In genomic region chr17:385195-385835, GRCh38 we compare ENCODE assay signal across 8 cellular contexts. TPM values are rescaled to one million over a fixed set of nuclear protein-coding genes. Genes with fewer than 3 reads are reported as not detected.
DNase-seq lines count a peak whose midpoint lies in the region; ATAC-seq and TF ChIP-seq lines count a peak whose summit lies in the region.

No MANE protein-coding gene starts in this region.

- no peaks in the 10 kb centered on the region for H3K4me1 ChIP-seq in OCI-LY3 (ENCODE audit: low read length)
- H3K4me1 ChIP-seq in subcutaneous abdominal adipose tissue (ENCODE audit: control insufficient read depth in 5 of 5, insufficient read depth in 5 of 5, low read length in 5 of 5): peaks cover 0 to 38% (median 34%) of the 10 kb centered on the region in 5 donors

- peak overlapping the region; percentile 67 for H3K4me2 ChIP-seq in OCI-LY3 (ENCODE audit: low read length)

- H3K9me3 ChIP-seq in OCI-LY3 (ENCODE audit: insufficient read depth, low read length) (no peaks in the 10 kb centered on the region), subcutaneous abdominal adipose tissue (ENCODE audit: control insufficient read depth in 5 of 5, low read length in 5 of 5) (no peaks in the 10 kb centered on the region)

- peaks cover 5% of the 10 kb centered on the region for H3K27me3 Mint-ChIP-seq in brain

- H3K27me3 ChIP-seq in GM06990 (replicated peaks; ENCODE audit: control insufficient read depth, insufficient read depth, low read length): no peaks in the 10 kb centered on the region; the same call in 1 of the 2 replicates
- no peaks in the 10 kb centered on the region for H3K27me3 ChIP-seq in OCI-LY3 (ENCODE audit: low read depth, low read length)
- H3K27me3 ChIP-seq in subcutaneous abdominal adipose tissue (ENCODE audit: control insufficient read depth in 5 of 5, insufficient read depth in 4 of 5, low read length in 5 of 5): no peaks in the 10 kb centered on the region
- peaks cover 5% of the 10 kb centered on the region for H3K27me3 ChIP-seq in brain microvascular endothelial cell (replicated peaks)

- H3K79me2 ChIP-seq in OCI-LY3 (ENCODE audit: low read length): no peaks in the 10 kb centered on the region

- H3K27ac ChIP-seq in OCI-LY3 (ENCODE audit: low read length): no peak overlapping the region
- H3K27ac ChIP-seq in subcutaneous abdominal adipose tissue (ENCODE audit: low read depth, low read length): peak overlapping the region; percentile 30
- H3K27ac ChIP-seq in brain microvascular endothelial cell: no peak overlapping the region

- no peaks in the 10 kb centered on the region for H3K36me3 Mint-ChIP-seq in brain

- no peaks in the 10 kb centered on the region for H4K20me1 ChIP-seq in OCI-LY3 (ENCODE audit: insufficient read depth, low read length)

- H3K9ac ChIP-seq in OCI-LY3 (ENCODE audit: low read length) (no peak overlapping the region), subcutaneous abdominal adipose tissue (ENCODE audit: low read length in 5 of 5) (peak overlapping the region in 4 of 5 donors; percentile 32 to 73 (median 66))

- H3K9me3 Mint-ChIP-seq in brain: peaks cover 0 to 7% (median 0%) of the 10 kb centered on the region in 5 experiments

- H3K4me3 Mint-ChIP-seq in brain: peak overlapping the region in 3 of 5 experiments; percentile 30 to 63 (median 51)

- intact Hi-C loops in left colon (cut with DNase I, micrococcal nuclease): no loop called here

- H3K36me3 ChIP-seq in GM06990 (ENCODE audit: control insufficient read depth, insufficient read depth, low read length): no peaks in the 10 kb centered on the region
- no peaks in the 10 kb centered on the region for H3K36me3 ChIP-seq in OCI-LY3 (replicated peaks; ENCODE audit: low read depth, low read length)
- no peaks in the 10 kb centered on the region for H3K36me3 ChIP-seq in subcutaneous abdominal adipose tissue (ENCODE audit: control insufficient read depth in 5 of 5, insufficient read depth in 5 of 5, low read length in 5 of 5)
- no peaks in the 10 kb centered on the region for H3K36me3 ChIP-seq in brain microvascular endothelial cell (replicated peaks)

- ATAC-seq in left colon: peak; percentile 65

- in situ Hi-C loops in brain microvascular endothelial cell (cut with HindIII; ENCODE audit: low pct_ligation_motif_present, low sequenced_read_pairs): no loop called here

- H3K4me3 ChIP-seq in GM06990 (replicated peaks; ENCODE audit: low read depth, low read length): peak overlapping the region; percentile 44
- peak overlapping the region; percentile 73 for H3K4me3 ChIP-seq in OCI-LY3 (ENCODE audit: low read length)
- peak overlapping the region in 4 of 5 donors; percentile 30 to 68 (median 52) for H3K4me3 ChIP-seq in subcutaneous abdominal adipose tissue (ENCODE audit: low read depth in 1 of 5, low read length in 5 of 5)
- no peak overlapping the region for H3K4me3 ChIP-seq in brain microvascular endothelial cell (ENCODE audit: low read depth, low read length)

- DNase-seq in GM06990 (ENCODE audit: extremely low read depth, insufficient read length) (no peak), left colon (peak in 1 of 2 donors; percentile 50), NCI-H526 treated with DMSO at 0.1 percent for 48 hours (lab: John Stamatoyannopoulos, UW) (no peak), SIG-M5 (lab: John Stamatoyannopoulos, UW) (no peak), brain microvascular endothelial cell (no peak)

- TF ChIP-seq CTCF in GM06990 (IDR thresholded peaks at IDR 0.05; ENCODE audit: insufficient read depth, low read length, poor library complexity, severe bottlenecking) (no peak), OCI-LY3 (IDR thresholded peaks at IDR 0.05; ENCODE audit: low read depth, low read length) (no peak), brain (conservative IDR thresholded peaks at IDR 0.05) (no peak), brain microvascular endothelial cell (IDR thresholded peaks at IDR 0.05; ENCODE audit: low read depth, low read length, missing control alignments) (no peak)

- peaks cover 54% of the 10 kb centered on the region for H3K4me1 Mint-ChIP-seq in brain

- H2AFZ ChIP-seq in OCI-LY3 (ENCODE audit: low read depth, low read length): no peak overlapping the region

- H3K27ac Mint-ChIP-seq in brain: no peak overlapping the region

RNA-seq across cellular contexts. Expression of gene RPH3AL, which starts 32.7 kb away (rescaled TPM):
- 2.7 TPM for polyA plus RNA-seq in brain (ENCODE audit: insufficient read depth, low read depth, low replicate concordance)
- total RNA-seq in left colon: 10 to 100 TPM; 32.7 to 42.3 TPM
